ENCODE assay signal across 18 cellular contexts in the genomic region with DNA sequence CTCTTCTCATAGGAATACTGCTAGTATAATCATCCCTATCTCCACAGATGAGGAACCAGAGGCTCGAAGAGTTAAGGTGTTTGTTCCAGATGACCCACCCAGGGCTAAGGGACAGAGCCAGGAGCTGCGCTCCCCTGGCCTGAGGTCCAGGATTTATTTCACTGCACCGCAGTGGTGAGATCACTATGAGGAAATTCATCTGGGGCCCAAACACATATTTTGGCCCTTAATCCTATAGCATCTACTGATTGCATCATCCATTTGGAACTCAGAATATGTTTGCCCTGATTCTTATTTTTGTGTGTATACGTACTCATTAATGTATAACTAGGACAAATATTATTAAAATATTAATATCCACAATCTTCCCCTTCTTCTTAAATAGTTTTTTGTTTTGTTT.
DNase-seq lines count a peak whose midpoint lies in the region; ATAC-seq and TF ChIP-seq lines count a peak whose summit lies in the region.
"Had no signal": no experiment of that assay in that cellular context is flagged by ENCODE, and none has a peak within 500 bp of the region (broad histone marks: within the 10 kb centered on the region; RNA-seq: fewer than 3 reads in every experiment).

No MANE protein-coding gene starts in this region.

- H3K4me3 Mint-ChIP-seq in natural killer cell treated with Interleukin-12 subunit alpha and Interleukin-12 subunit beta and Interleukin-15 and Interleukin-18, amount 100 ng/mL, for 72 hours, result no peak overlapping the region

- no peak overlapping the region for H3K27ac Mint-ChIP-seq in natural killer cell treated with Interleukin-12 subunit alpha and Interleukin-12 subunit beta and Interleukin-15 and Interleukin-18, amount 100 ng/mL, for 72 hours

- H3K4me3 ChIP-seq in fibroblast of pulmonary artery (replicated peaks; ENCODE audit: low read depth, low read length), result no peak overlapping the region
- H3K4me3 ChIP-seq: dorsolateral prefrontal cortex, gastrocnemius medialis, ovary had no signal

- DNase-seq in 8988T, result peak; percentile 25
- peak; percentile 21 for DNase-seq in HPDE6-E6E7 (ENCODE audit: extremely low spot score)
- DNase-seq in fibroblast of pulmonary artery (ENCODE audit: low read depth), result peak; percentile 44
- DNase-seq in NCI-H1417 treated with DMSO at 0.1 percent for 48 hours (lab: John Stamatoyannopoulos, UW), result no peak
- DNase-seq in natural killer cell treated with Interleukin-12 subunit alpha and Interleukin-12 subunit beta and Interleukin-15 and Interleukin-18, amount 100 ng/mL, for 72 hours (ENCODE audit: low spot score), result no peak
- DNase-seq: ACHN, amygdala, dorsolateral prefrontal cortex, gastrocnemius medialis, midbrain, NCI-H1092 treated with DMSO at 0.1 percent for 48 hours, NCI-H2227 treated with DMSO at 0.1 percent for 48 hours, ovary, substantia nigra, T-helper 1 cell had no signal

- H3K4me1 Mint-ChIP-seq in natural killer cell treated with Interleukin-12 subunit alpha and Interleukin-12 subunit beta and Interleukin-15 and Interleukin-18, amount 100 ng/mL, for 72 hours (ENCODE audit: low read depth in 2 of 2), result peaks cover 0 to 17% of the 10 kb centered on the region in 2 donors

- no peak for TF ChIP-seq CTCF in fibroblast of pulmonary artery (IDR thresholded peaks at IDR 0.05; ENCODE audit: low read length, missing control alignments)

- ATAC-seq in SK-N-SH treated with all-trans-retinoic acid at 6 μM for 48 hours (peak; percentile 70), GM21447 (IDR thresholded peaks at IDR 0.05; ENCODE audit: unreplicated experiment) (no peak), GM21723 (IDR thresholded peaks at IDR 0.05; ENCODE audit: unreplicated experiment) (no peak)
- ATAC-seq in natural killer cell treated with Interleukin-12 subunit alpha and Interleukin-12 subunit beta and Interleukin-15 and Interleukin-18, amount 100 ng/mL, for 72 hours, result no peak
- ATAC-seq: gastrocnemius medialis had no signal

- H3K36me3 Mint-ChIP-seq in natural killer cell treated with Interleukin-12 subunit alpha and Interleukin-12 subunit beta and Interleukin-15 and Interleukin-18, amount 100 ng/mL, for 72 hours, result no peaks in the 10 kb centered on the region

- peaks cover 0 to 3% of the 10 kb centered on the region in 2 donors for H3K27me3 Mint-ChIP-seq in natural killer cell treated with Interleukin-12 subunit alpha and Interleukin-12 subunit beta and Interleukin-15 and Interleukin-18, amount 100 ng/mL, for 72 hours

- peaks cover 3% of the 10 kb centered on the region for H3K9me3 Mint-ChIP-seq in natural killer cell treated with Interleukin-12 subunit alpha and Interleukin-12 subunit beta and Interleukin-15 and Interleukin-18, amount 100 ng/mL, for 72 hours

TF ChIP-seq in SK-N-SH treated with all-trans-retinoic acid at 6 μM for 48 hours, 23 proteins besides CTCF, POLR2A, EP300 and RAD21:
- TF ChIP-seq GLIS3 (CRISPR knock-in tag; IDR thresholded peaks at IDR 0.05) (no peak), ZC3H10 (CRISPR knock-in tag; IDR thresholded peaks at IDR 0.05) (no peak), ZNF8 (CRISPR knock-in tag; IDR thresholded peaks at IDR 0.05) (no peak), PPARA (CRISPR knock-in tag; IDR thresholded peaks at IDR 0.05; ENCODE audit: borderline replicate concordance) (no peak), TOX (CRISPR knock-in tag; IDR thresholded peaks at IDR 0.05; ENCODE audit: borderline replicate concordance) (no peak), ZNF70 (CRISPR knock-in tag; IDR thresholded peaks at IDR 0.05) (no peak), ZNF565 (CRISPR knock-in tag; conservative IDR thresholded peaks at IDR 0.05; ENCODE audit: low read depth) (no peak), ZFP30 (CRISPR knock-in tag; IDR thresholded peaks at IDR 0.05) (no peak), RARB (CRISPR knock-in tag; IDR thresholded peaks at IDR 0.05) (no peak), ESRRG (CRISPR knock-in tag; IDR thresholded peaks at IDR 0.05) (no peak), ZFP3 (CRISPR knock-in tag; IDR thresholded peaks at IDR 0.05) (no peak), CSDC2 (CRISPR knock-in tag; IDR thresholded peaks at IDR 0.05) (no peak), ARNTL (CRISPR knock-in tag; IDR thresholded peaks at IDR 0.05; ENCODE audit: borderline replicate concordance, low read depth) (no peak), SNAI2 (CRISPR knock-in tag; IDR thresholded peaks at IDR 0.05) (no peak)
- TF ChIP-seq, protein P1, sequence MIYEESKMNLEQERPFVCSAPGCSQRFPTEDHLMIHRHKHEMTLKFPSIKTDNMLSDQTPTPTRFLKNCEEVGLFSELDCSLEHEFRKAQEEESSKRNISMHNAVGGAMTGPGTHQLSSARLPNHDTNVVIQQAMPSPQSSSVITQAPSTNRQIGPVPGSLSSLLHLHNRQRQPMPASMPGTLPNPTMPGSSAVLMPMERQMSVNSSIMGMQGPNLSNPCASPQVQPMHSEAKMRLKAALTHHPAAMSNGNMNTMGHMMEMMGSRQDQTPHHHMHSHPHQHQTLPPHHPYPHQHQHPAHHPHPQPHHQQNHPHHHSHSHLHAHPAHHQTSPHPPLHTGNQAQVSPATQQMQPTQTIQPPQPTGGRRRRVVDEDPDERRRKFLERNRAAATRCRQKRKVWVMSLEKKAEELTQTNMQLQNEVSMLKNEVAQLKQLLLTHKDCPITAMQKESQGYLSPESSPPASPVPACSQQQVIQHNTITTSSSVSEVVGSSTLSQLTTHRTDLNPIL (CRISPR knock-in tag; IDR thresholded peaks at IDR 0.05; ENCODE audit: low read depth), result no peak
- TF ChIP-seq, protein P2, sequence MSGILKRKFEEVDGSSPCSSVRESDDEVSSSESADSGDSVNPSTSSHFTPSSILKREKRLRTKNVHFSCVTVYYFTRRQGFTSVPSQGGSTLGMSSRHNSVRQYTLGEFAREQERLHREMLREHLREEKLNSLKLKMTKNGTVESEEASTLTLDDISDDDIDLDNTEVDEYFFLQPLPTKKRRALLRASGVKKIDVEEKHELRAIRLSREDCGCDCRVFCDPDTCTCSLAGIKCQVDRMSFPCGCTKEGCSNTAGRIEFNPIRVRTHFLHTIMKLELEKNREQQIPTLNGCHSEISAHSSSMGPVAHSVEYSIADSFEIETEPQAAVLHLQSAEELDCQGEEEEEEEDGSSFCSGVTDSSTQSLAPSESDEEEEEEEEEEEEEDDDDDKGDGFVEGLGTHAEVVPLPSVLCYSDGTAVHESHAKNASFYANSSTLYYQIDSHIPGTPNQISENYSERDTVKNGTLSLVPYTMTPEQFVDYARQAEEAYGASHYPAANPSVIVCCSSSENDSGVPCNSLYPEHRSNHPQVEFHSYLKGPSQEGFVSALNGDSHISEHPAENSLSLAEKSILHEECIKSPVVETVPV (CRISPR knock-in tag; IDR thresholded peaks at IDR 0.05), result no peak

Comparison
In these comparisons a context has a peak if more than half of its experiments do, and no peak if none do; other contexts are left out.
1. DNase-seq: peak in 8988T (single experiment), HPDE6-E6E7 (single experiment) and fibroblast of pulmonary artery (single experiment); none in NCI-H1417 treated with DMSO at 0.1 percent for 48 hours (single experiment) and natural killer cell treated with Interleukin-12 subunit alpha and Interleukin-12 subunit beta and Interleukin-15 and Interleukin-18, amount 100 ng/mL, for 72 hours (single experiment).